In genomic region chr17:68356520-68356919, GRCh38 we compare ENCODE assay signal across 8 cellular contexts.
A peak's percentile ranks its signal among the peaks of the same experiment; 100 is the strongest.
DNase-seq lines count a peak whose midpoint lies in the region; ATAC-seq and TF ChIP-seq lines count a peak whose summit lies in the region.

No MANE protein-coding gene starts in this region.

- H3K4me3 ChIP-seq in mucosa of descending colon (no peak overlapping the region), endodermal cell (ENCODE audit: low read length) (no peak overlapping the region)

- TF ChIP-seq CTCF in mucosa of descending colon (IDR thresholded peaks at IDR 0.05) (no peak), endodermal cell (conservative IDR thresholded peaks at IDR 0.05) (no peak)

- peak; percentile 88 for DNase-seq in activated CD8-positive, alpha-beta T cell treated with anti-CD3 and anti-CD28 coated beads, Interleukin-2, amount 10 ng/mL, durations not matched to agents 7 days and 5 days
- DNase-seq in mucosa of descending colon (peak in 1 of 3 donors; percentile 37), endodermal cell (no peak), islet precursor cell (no peak), iPS-NIHi7 (ENCODE audit: extremely low spot score) (no peak)

- H3K27ac ChIP-seq in endodermal cell (ENCODE audit: low read depth, low read length), result no peak overlapping the region

- no peak overlapping the region for H3K9ac ChIP-seq in endodermal cell (ENCODE audit: extremely low read depth, low read length, poor library complexity, severe bottlenecking)

- peaks cover 30% of the 10 kb centered on the region for H3K36me3 Mint-ChIP-seq in activated CD8-positive, alpha-beta T cell treated with anti-CD3 and anti-CD28 coated beads, Interleukin-2, amount 10 ng/mL, durations not matched to agents 7 days and 5 days (ENCODE audit: low read depth)
- H3K36me3 Mint-ChIP-seq in endodermal cell (ENCODE audit: low read depth), result no peaks in the 10 kb centered on the region

- intact Hi-C loops in mucosa of descending colon (cut with DNase I, micrococcal nuclease), result no loop called here

- no peaks in the 10 kb centered on the region for H3K27me3 Mint-ChIP-seq in activated CD8-positive, alpha-beta T cell treated with anti-CD3 and anti-CD28 coated beads, Interleukin-2, amount 10 ng/mL, durations not matched to agents 7 days and 5 days (ENCODE audit: low read depth)
- H3K27me3 Mint-ChIP-seq in endodermal cell (ENCODE audit: insufficient read depth), result no peaks in the 10 kb centered on the region

- H3K27me3 ChIP-seq in endodermal cell (ENCODE audit: control insufficient read depth, insufficient read depth, low read length, poor library complexity, severe bottlenecking), result no peaks in the 10 kb centered on the region

- CTCF ChIA-PET in activated CD8-positive, alpha-beta T cell treated with anti-CD3 and anti-CD28 coated beads, Interleukin-2, amount 10 ng/mL, durations not matched to agents 7 days and 5 days (lab: Charles Lee), result interaction anchor here (0.9 to 5.5 kb wide), 15 partner anchors 9 to 176 kb away, joined by 3 to 35 read pairs (median 4); no protein-coding TSS in a partner anchor

- H3K4me1 ChIP-seq in mucosa of descending colon (ENCODE audit: low read depth), result no peaks in the 10 kb centered on the region
- H3K4me1 ChIP-seq in endodermal cell (ENCODE audit: control insufficient read depth, insufficient read depth, low read length), result no peaks in the 10 kb centered on the region

- H3K4me1 Mint-ChIP-seq in activated CD8-positive, alpha-beta T cell treated with anti-CD3 and anti-CD28 coated beads, Interleukin-2, amount 10 ng/mL, durations not matched to agents 7 days and 5 days (ENCODE audit: low read depth), result peaks cover 75% of the 10 kb centered on the region
- H3K4me1 Mint-ChIP-seq in endodermal cell, result peaks cover 9% of the 10 kb centered on the region

- ATAC-seq in GM18909 (IDR thresholded peaks at IDR 0.05; ENCODE audit: poor library complexity, unreplicated experiment) (peak; percentile 86), HG03460 (IDR thresholded peaks at IDR 0.05; ENCODE audit: unreplicated experiment) (peak; percentile 81), mucosa of descending colon (peak; percentile 88), GM19467 (IDR thresholded peaks at IDR 0.05; ENCODE audit: unreplicated experiment) (no peak)
- peak; percentile 94 for ATAC-seq in activated CD8-positive, alpha-beta T cell treated with anti-CD3 and anti-CD28 coated beads, Interleukin-2, amount 10 ng/mL, durations not matched to agents 7 days and 5 days

- H3K9me3 Mint-ChIP-seq in activated CD8-positive, alpha-beta T cell treated with anti-CD3 and anti-CD28 coated beads, Interleukin-2, amount 10 ng/mL, durations not matched to agents 7 days and 5 days (ENCODE audit: insufficient read depth), result no peaks in the 10 kb centered on the region
- H3K9me3 Mint-ChIP-seq in endodermal cell, result no peaks in the 10 kb centered on the region

- WGBS in endodermal cell (ENCODE audit: insufficient coverage in 1 of 2, insufficient read length in 1 of 2), 2 experiments, result 86 to 95% methylated on average over 4 to 8 of the region's 8 CpGs

- H3K9me3 ChIP-seq in mucosa of descending colon, result no peaks in the 10 kb centered on the region
- no peaks in the 10 kb centered on the region for H3K9me3 ChIP-seq in endodermal cell (ENCODE audit: control insufficient read depth, low read length)

- peak overlapping the region; percentile 86 for H3K27ac Mint-ChIP-seq in activated CD8-positive, alpha-beta T cell treated with anti-CD3 and anti-CD28 coated beads, Interleukin-2, amount 10 ng/mL, durations not matched to agents 7 days and 5 days
- H3K27ac Mint-ChIP-seq in endodermal cell, result no peak overlapping the region

- POLR2A ChIA-PET in activated CD8-positive, alpha-beta T cell treated with anti-CD3 and anti-CD28 coated beads, Interleukin-2, amount 10 ng/mL, durations not matched to agents 7 days and 5 days (lab: Charles Lee), result interaction anchor here (0.6 to 2.5 kb wide), 7 partner anchors 11 to 916 kb away, joined by 3 to 24 read pairs (median 3); partner anchors contain the start of genes ARSG and SLC16A6

- H3K36me3 ChIP-seq in mucosa of descending colon (ENCODE audit: low read depth), result no peaks in the 10 kb centered on the region
- H3K36me3 ChIP-seq in endodermal cell (ENCODE audit: control insufficient read depth, insufficient read depth, low read length), result no peaks in the 10 kb centered on the region

- peak overlapping the region; percentile 60 for H3K4me3 Mint-ChIP-seq in activated CD8-positive, alpha-beta T cell treated with anti-CD3 and anti-CD28 coated beads, Interleukin-2, amount 10 ng/mL, durations not matched to agents 7 days and 5 days
- no peak overlapping the region for H3K4me3 Mint-ChIP-seq in endodermal cell
